Comparison of ENCODE assay signal across 20 cellular contexts in the genomic region with DNA sequence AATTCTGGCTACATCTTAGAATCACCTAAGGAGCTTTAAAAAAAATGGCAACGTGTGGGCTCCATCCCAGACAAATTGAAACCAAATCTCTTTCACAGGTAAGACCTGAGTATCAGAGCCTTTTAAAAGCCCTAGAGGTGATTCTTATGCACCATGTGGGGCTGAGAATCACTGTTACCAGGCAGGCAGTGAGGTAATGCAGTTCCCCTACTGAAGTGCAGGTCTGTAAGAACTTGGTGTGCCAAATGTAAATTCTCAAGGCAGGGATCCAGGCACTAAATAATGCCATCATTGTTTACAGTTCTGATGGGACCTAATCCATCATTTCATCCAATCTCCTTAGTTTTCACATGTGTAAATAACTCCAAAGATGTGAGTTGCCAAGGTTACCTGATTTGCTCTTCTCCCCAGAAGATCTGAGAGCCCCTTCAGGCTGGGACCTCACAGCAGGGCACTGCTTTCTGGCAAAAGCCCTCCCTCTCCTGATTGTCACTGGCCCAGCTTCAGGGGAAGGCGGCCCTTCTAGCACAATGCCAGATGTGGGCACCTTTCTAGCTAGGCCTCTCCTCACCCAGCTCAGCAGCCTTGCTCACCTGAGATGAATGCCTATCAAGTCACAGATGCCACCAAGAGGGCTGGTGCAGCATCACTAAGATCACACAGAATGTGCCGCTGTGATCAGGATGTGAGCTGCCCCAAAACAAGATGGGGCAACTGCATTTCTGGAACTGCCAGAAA.
DNase-seq lines count a peak whose midpoint lies in the region; ATAC-seq and TF ChIP-seq lines count a peak whose summit lies in the region.
"Had no signal": no experiment of that assay in that cellular context is flagged by ENCODE, and none has a peak within 500 bp of the region (broad histone marks: within the 10 kb centered on the region; RNA-seq: fewer than 3 reads in every experiment).

No MANE protein-coding gene starts in this region.

- H3K27me3 ChIP-seq in hepatocyte, result no peaks in the 10 kb centered on the region

- H3K36me3 ChIP-seq in hepatocyte (replicated peaks; ENCODE audit: insufficient read depth, low read depth), result no peaks in the 10 kb centered on the region
- H3K36me3 ChIP-seq: heart right ventricle, thoracic aorta had no signal

- peaks cover 6% of the 10 kb centered on the region for H3K4me1 ChIP-seq in hepatocyte (ENCODE audit: insufficient read depth)
- H3K4me1 ChIP-seq: heart right ventricle had no signal

- no peak overlapping the region for H3K4me3 ChIP-seq in hepatocyte
- H3K4me3 ChIP-seq: heart right ventricle, thoracic aorta had no signal

- peak; percentile 9 for DNase-seq in COR-L47 (lab: John Stamatoyannopoulos, UW)
- DNase-seq in NCI-H69 (lab: John Stamatoyannopoulos, UW), result peak; percentile 4
- DNase-seq in hepatocyte (ENCODE audit: low spot score), result no peak
- DNase-seq in posterior vena cava (ENCODE audit: low spot score), result peak; percentile 61
- DNase-seq in GOT3 (lab: John Stamatoyannopoulos, UW), result no peak
- DNase-seq: activated CD4-positive, alpha-beta T cell treated with anti-CD3 and anti-CD28 coated beads, Interleukin-2, amount 10 ng/mL, durations not matched to agents 7 days and 5 days; activated naive CD4-positive, alpha-beta T cell; activated T-cell treated with anti-CD3 and anti-CD28 coated beads for 4 hours; aorta; heart right ventricle; KG1; natural killer cell; NCI-H2029; OCI-M1; stimulated activated CD4-positive, alpha-beta T cell treated with anti-CD3 and anti-CD28 coated beads, Interleukin-15, amount 100 ng/mL, for 24 hours had no signal

- H2AFZ ChIP-seq in hepatocyte, result no peak overlapping the region

- no peaks in the 10 kb centered on the region for H3K9me3 ChIP-seq in hepatocyte (ENCODE audit: low read depth)
- H3K9me3 ChIP-seq: thoracic aorta had no signal

- peak overlapping the region; percentile 39 for H3K27ac ChIP-seq in hepatocyte
- H3K27ac ChIP-seq: heart right ventricle, thoracic aorta had no signal

- no peaks in the 10 kb centered on the region for H4K20me1 ChIP-seq in hepatocyte (ENCODE audit: insufficient read depth, poor library complexity, severe bottlenecking)

- no peak overlapping the region for H3K4me2 ChIP-seq in hepatocyte

- intact Hi-C loops in posterior vena cava (cut with DNase I), result loop anchor here in 1 of 2 donors (10.0 kb wide), 1 partner anchor 596 kb away; a partner anchor contains a TSS

- H3K9me2 ChIP-seq in hepatocyte (replicated peaks; ENCODE audit: insufficient read depth), result no peaks in the 10 kb centered on the region

- ATAC-seq in GM19035 (IDR thresholded peaks at IDR 0.05; ENCODE audit: unreplicated experiment) (no peak), HG02981 (IDR thresholded peaks at IDR 0.05; ENCODE audit: unreplicated experiment) (no peak), GM18867 (IDR thresholded peaks at IDR 0.05; ENCODE audit: unreplicated experiment) (no peak)
- ATAC-seq: CD8-positive, alpha-beta T cell; heart right ventricle; natural killer cell had no signal

- H3K79me2 ChIP-seq in hepatocyte, result no peaks in the 10 kb centered on the region

- WGBS in hepatocyte (ENCODE audit: low lambda C conversion rate, missing lambda C conversion rate), result 76% methylated on average over 3 of the region's 3 CpGs

- no peak for TF ChIP-seq CTCF in hepatocyte (IDR thresholded peaks at IDR 0.05; ENCODE audit: poor library complexity)

Comparison
In these comparisons a context has a peak if more than half of its experiments do, and no peak if none do; other contexts are left out.
1. DNase-seq: peak in COR-L47 (single experiment), NCI-H69 (single experiment) and posterior vena cava (single experiment); none in hepatocyte (single experiment) and GOT3 (single experiment).